Comparison of ENCODE assay signal across 8 cellular contexts in genomic region chr19:29714953-29715694, GRCh38. TPM values are rescaled to one million over a fixed set of nuclear protein-coding genes. Genes with fewer than 3 reads are reported as not detected.
A peak's percentile ranks its signal among the peaks of the same experiment; 100 is the strongest.
DNase-seq lines count a peak whose midpoint lies in the region; ATAC-seq and TF ChIP-seq lines count a peak whose summit lies in the region.

TSS of gene C19orf12 (minus strand) at chr19:29715261. CDS start at chr19:29708413, 6,848 bp downstream.

- peak; percentile 78 for TF ChIP-seq POLR2A in transverse colon (IDR thresholded peaks at IDR 0.05)

- H3K27me3 Mint-ChIP-seq in activated naive CD4-positive, alpha-beta T cell treated with anti-CD3 and anti-CD28 coated beads, Interleukin-2, amount 10 ng/mL, durations not matched to agents 7 days and 5 days: peaks cover 4% of the 10 kb centered on the region

- DNase-seq in COR-L47 (lab: John Stamatoyannopoulos, UW) (peak; percentile 54), RWPE2 (ENCODE audit: low spot score) (no peak), glomerular visceral epithelial cell (ENCODE audit: extremely low spot score) (peak; percentile 41), occipital lobe (lab: John Stamatoyannopoulos, UW) (peak; percentile 53), transverse colon (peak; percentile 64)
- DNase-seq in activated naive CD4-positive, alpha-beta T cell treated with anti-CD3 and anti-CD28 coated beads, Interleukin-2, amount 10 ng/mL, durations not matched to agents 7 days and 5 days: peak; percentile 68

- H3K4me1 ChIP-seq in RWPE2 (ENCODE audit: insufficient read depth, poor library complexity, severe bottlenecking): no peaks in the 10 kb centered on the region
- peaks cover 16 to 38% (median 22%) of the 10 kb centered on the region in 4 donors for H3K4me1 ChIP-seq in transverse colon

- TF ChIP-seq EP300 in transverse colon (IDR thresholded peaks at IDR 0.05; ENCODE audit: low read depth): no peak

- H3K36me3 Mint-ChIP-seq in activated naive CD4-positive, alpha-beta T cell treated with anti-CD3 and anti-CD28 coated beads, Interleukin-2, amount 10 ng/mL, durations not matched to agents 7 days and 5 days: peaks cover 22% of the 10 kb centered on the region

- no peaks in the 10 kb centered on the region for H3K9me3 Mint-ChIP-seq in activated naive CD4-positive, alpha-beta T cell treated with anti-CD3 and anti-CD28 coated beads, Interleukin-2, amount 10 ng/mL, durations not matched to agents 7 days and 5 days

- H3K9me3 ChIP-seq in RWPE2 (ENCODE audit: severe bottlenecking) (no peaks in the 10 kb centered on the region), transverse colon (no peaks in the 10 kb centered on the region)

- in situ Hi-C loops in transverse colon (cut with MboI; ENCODE audit: low pct_ligation_motif_present in 1 of 4, low pct_unique_long_range_greater_than_20kb in 1 of 4, low sequenced_read_pairs in 3 of 4): loop anchor here (5.0 to 25.0 kb wide), 3 partner anchors 103 to 110 kb away; partner anchors contain the start of gene POP4 (in 4 of the 4)

- H3K27ac Mint-ChIP-seq in activated naive CD4-positive, alpha-beta T cell treated with anti-CD3 and anti-CD28 coated beads, Interleukin-2, amount 10 ng/mL, durations not matched to agents 7 days and 5 days: peak within 1 kb of the TSS; percentile 97

- ATAC-seq in GM19452 (IDR thresholded peaks at IDR 0.05; ENCODE audit: unreplicated experiment) (peak; percentile 69), HG03571 (IDR thresholded peaks at IDR 0.05; ENCODE audit: unreplicated experiment) (peak; percentile 55), RWPE2 (ENCODE audit: low read depth) (peak; percentile 62)

- H3K36me3 ChIP-seq in RWPE2 (ENCODE audit: low read depth): no peaks in the 10 kb centered on the region
- no peaks in the 10 kb centered on the region for H3K36me3 ChIP-seq in transverse colon

- CTCF ChIA-PET in activated naive CD4-positive, alpha-beta T cell treated with anti-CD3 and anti-CD28 coated beads, Interleukin-2, amount 10 ng/mL, durations not matched to agents 7 days and 5 days (lab: Charles Lee): interaction anchor here (1.0 to 10.0 kb wide), 7 partner anchors 11 to 247 kb away, joined by 3 to 147 read pairs (median 8); partner anchors contain the start of genes PLEKHF1 and POP4

- intact Hi-C loops in transverse colon (cut with DNase I; ENCODE audit: low total_unique reads): loop anchor here (5.0 kb wide), 1 partner anchor 1632 kb away; the partner anchor contains the start of gene TSHZ3

- H3K4me3 Mint-ChIP-seq in activated naive CD4-positive, alpha-beta T cell treated with anti-CD3 and anti-CD28 coated beads, Interleukin-2, amount 10 ng/mL, durations not matched to agents 7 days and 5 days: peak within 1 kb of the TSS; percentile 88

- H3K27ac ChIP-seq in RWPE2 (ENCODE audit: poor library complexity, severe bottlenecking) (peak within 1 kb of the TSS; percentile 52), transverse colon (peak within 1 kb of the TSS; percentile 89 to 99 (median 94))

- H3K4me3 ChIP-seq in RWPE2 (ENCODE audit: severe bottlenecking) (peak within 1 kb of the TSS; percentile 97), transverse colon (peak within 1 kb of the TSS; percentile 85 to 98 (median 94))

- peaks cover 57% of the 10 kb centered on the region for H3K4me1 Mint-ChIP-seq in activated naive CD4-positive, alpha-beta T cell treated with anti-CD3 and anti-CD28 coated beads, Interleukin-2, amount 10 ng/mL, durations not matched to agents 7 days and 5 days

- TF ChIP-seq CTCF in RWPE2 (IDR thresholded peaks at IDR 0.05; ENCODE audit: poor library complexity, severe bottlenecking) (no peak), transverse colon (IDR thresholded peaks at IDR 0.05) (no peak)

- WGBS in transverse colon (ENCODE audit: low coverage in 1 of 2), 2 donors: 1% methylated on average over 16 of the region's 72 CpGs; no CpG with 5 or more reads in 1 of the 2 donors

- H3K27me3 ChIP-seq in RWPE2 (ENCODE audit: insufficient read depth, poor library complexity, severe bottlenecking) (no peaks in the 10 kb centered on the region), transverse colon (no peaks in the 10 kb centered on the region)

RNA-seq across cellular contexts. Expression of gene C19orf12, which starts in this region (rescaled TPM):
- 40.2 TPM for total RNA-seq in occipital lobe
- total RNA-seq in transverse colon: 10 to 100 TPM; 13.9 to 33.3 (median 21.4) TPM
